ENCODE assay signal across 8 cellular contexts in genomic region chr1:144523661-144524407, GRCh38.
DNase-seq lines count a peak whose midpoint lies in the region; ATAC-seq, FAIRE-seq and TF ChIP-seq lines count a peak whose summit lies in the region.
"Not testable (repeated sequence)": the region's sequence is repeated elsewhere in the genome, so short reads cannot be mapped to it uniquely, and the experiment has no call there.

No MANE protein-coding gene starts in this region.

- FAIRE-seq in keratinocyte (lab: Jason Lieb, UNC): not testable (repeated sequence)

- H3K9me2 ChIP-seq in OCI-LY1 (ENCODE audit: low read depth, low read length): not testable (repeated sequence)

- H3K4me2 ChIP-seq in OCI-LY1 (ENCODE audit: low read length): peak overlapping the region; percentile 65
- H3K4me2 ChIP-seq in keratinocyte (ENCODE audit: control insufficient read depth, extremely low read depth, insufficient read depth, low read depth, low read length): not testable (repeated sequence)
- H3K4me2 ChIP-seq in smooth muscle cell: peak overlapping the region; percentile 65

- ATAC-seq in GM19351 (IDR thresholded peaks at IDR 0.05; ENCODE audit: unreplicated experiment): peak; percentile 81
- ATAC-seq in HG03108 (IDR thresholded peaks at IDR 0.05; ENCODE audit: unreplicated experiment): peak; percentile 91

- not testable (repeated sequence) for H3K27me3 ChIP-seq in BE2C; OCI-LY1 (ENCODE audit: insufficient read depth, low read length); ectodermal cell (ENCODE audit: control insufficient read depth, insufficient read depth, low read length, poor library complexity, severe bottlenecking); keratinocyte (ENCODE audit: control insufficient read depth, extremely low read depth, insufficient read depth, low read length); smooth muscle cell (ENCODE audit: low read depth)

- H3K9ac ChIP-seq in OCI-LY1 (ENCODE audit: low read length): peak overlapping the region; percentile 61
- H3K9ac ChIP-seq in keratinocyte (ENCODE audit: control insufficient read depth, extremely low read depth, insufficient read depth, low read length): peak overlapping the region; percentile 52
- peak overlapping the region; percentile 68 for H3K9ac ChIP-seq in smooth muscle cell (ENCODE audit: low read depth)

- 22 to 31% methylated on average over 23 to 29 of the region's 33 CpGs for WGBS in ectodermal cell, 2 experiments
- 25% methylated on average over 21 of the region's 33 CpGs for WGBS in smooth muscle cell (ENCODE audit: low lambda C conversion rate)

- peak; percentile 89 for DNase-seq in BE2C
- peak; percentile 65 for DNase-seq in activated T-cell treated with anti-CD3 and anti-CD28 coated beads, Interleukin-2, amount 50 U/mL, for 1 hour
- DNase-seq in keratinocyte (ENCODE audit: low read depth, low spot score): not testable (repeated sequence)
- peak; percentile 16 for DNase-seq in smooth muscle cell (lab: John Stamatoyannopoulos, UW; ENCODE audit: unreplicated experiment)

- H3K79me2 ChIP-seq in OCI-LY1 (ENCODE audit: insufficient read depth, low read length); keratinocyte (ENCODE audit: control insufficient read depth, insufficient read depth, low read length); smooth muscle cell (ENCODE audit: low read depth): not testable (repeated sequence)

- peak overlapping the region; percentile 70 for H3K27ac ChIP-seq in OCI-LY1 (ENCODE audit: low read depth, low read length, poor library complexity, severe bottlenecking)
- H3K27ac ChIP-seq in ectodermal cell (ENCODE audit: insufficient read depth, low read depth, low read length, poor library complexity, severe bottlenecking): peak overlapping the region; percentile 99
- not testable (repeated sequence) for H3K27ac ChIP-seq in keratinocyte (ENCODE audit: control insufficient read depth, insufficient read depth, low read length)
- peak overlapping the region; percentile 81 for H3K27ac ChIP-seq in smooth muscle cell (ENCODE audit: low read depth)

- H3K9me1 ChIP-seq in keratinocyte (ENCODE audit: control insufficient read depth, extremely low read depth, insufficient read depth, low read length): not testable (repeated sequence)

- H3K9me3 ChIP-seq in BE2C; OCI-LY1 (ENCODE audit: low read length); ectodermal cell (ENCODE audit: control insufficient read depth, low read length); keratinocyte (ENCODE audit: control insufficient read depth, low read depth, low read length); smooth muscle cell (replicated peaks; ENCODE audit: low read depth): not testable (repeated sequence)

- not testable (repeated sequence) for H2AFZ ChIP-seq in OCI-LY1 (ENCODE audit: low read length); keratinocyte (ENCODE audit: control insufficient read depth, low read length)
- peak overlapping the region; percentile 49 for H2AFZ ChIP-seq in smooth muscle cell (ENCODE audit: low read depth)

- H3K4me1 ChIP-seq in BE2C; OCI-LY1 (ENCODE audit: insufficient read depth, low read length, severe bottlenecking); ectodermal cell (ENCODE audit: control insufficient read depth, insufficient read depth, low read length); keratinocyte (ENCODE audit: control insufficient read depth, extremely low read depth, insufficient read depth, low read length); smooth muscle cell (ENCODE audit: low read depth): not testable (repeated sequence)

- peak overlapping the region; percentile 49 for H3K4me3 ChIP-seq in BE2C (ENCODE audit: low read depth, low read length)
- peak overlapping the region; percentile 56 for H3K4me3 ChIP-seq in OCI-LY1 (ENCODE audit: low read depth, low read length, poor library complexity, severe bottlenecking)
- H3K4me3 ChIP-seq in ectodermal cell (ENCODE audit: insufficient read depth, low read depth, low read length): peak overlapping the region; percentile 27
- H3K4me3 ChIP-seq in keratinocyte (ENCODE audit: control insufficient read depth in 2 of 3, extremely low read depth in 1 of 3, insufficient read depth in 2 of 3, low read depth in 1 of 3, low read length in 3 of 3): not testable (repeated sequence)
- peak overlapping the region; percentile 42 for H3K4me3 ChIP-seq in smooth muscle cell

- not testable (repeated sequence) for H3F3A ChIP-seq in OCI-LY1 (ENCODE audit: insufficient read depth, low read length); smooth muscle cell (ENCODE audit: low read depth)

- H4K20me1 ChIP-seq in OCI-LY1 (ENCODE audit: insufficient read depth, low read length); keratinocyte (ENCODE audit: control insufficient read depth, extremely low read depth, insufficient read depth, low read length); smooth muscle cell (ENCODE audit: low read depth): not testable (repeated sequence)

- not testable (repeated sequence) for TF ChIP-seq CTCF in BE2C (IDR thresholded peaks at IDR 0.05; ENCODE audit: low read depth, low read length); OCI-LY1 (IDR thresholded peaks at IDR 0.05; ENCODE audit: low read length); keratinocyte (optimal IDR thresholded peaks at IDR 0.05 in 1 of 3, IDR thresholded peaks at IDR 0.05 in 1 of 3, conservative IDR thresholded peaks at IDR 0.05 in 1 of 3; ENCODE audit: extremely low read depth in 1 of 3, insufficient read depth in 2 of 3, low read length in 3 of 3); smooth muscle cell (IDR thresholded peaks at IDR 0.05; ENCODE audit: borderline replicate concordance, insufficient read depth, poor library complexity, severe bottlenecking)

- dilution Hi-C loops in keratinocyte (cut with MboI; ENCODE audit: extremely low pct_ligation_motif_present, low sequenced_read_pairs): not testable (repeated sequence)

- not testable (repeated sequence) for H3K36me3 ChIP-seq in BE2C; OCI-LY1 (ENCODE audit: insufficient read depth, low read length); ectodermal cell (ENCODE audit: control insufficient read depth, insufficient read depth, low read length); keratinocyte (ENCODE audit: control insufficient read depth in 2 of 2, extremely low read depth in 1 of 2, insufficient read depth in 2 of 2, low read length in 2 of 2); smooth muscle cell (ENCODE audit: low read depth)
